In the genomic region with DNA sequence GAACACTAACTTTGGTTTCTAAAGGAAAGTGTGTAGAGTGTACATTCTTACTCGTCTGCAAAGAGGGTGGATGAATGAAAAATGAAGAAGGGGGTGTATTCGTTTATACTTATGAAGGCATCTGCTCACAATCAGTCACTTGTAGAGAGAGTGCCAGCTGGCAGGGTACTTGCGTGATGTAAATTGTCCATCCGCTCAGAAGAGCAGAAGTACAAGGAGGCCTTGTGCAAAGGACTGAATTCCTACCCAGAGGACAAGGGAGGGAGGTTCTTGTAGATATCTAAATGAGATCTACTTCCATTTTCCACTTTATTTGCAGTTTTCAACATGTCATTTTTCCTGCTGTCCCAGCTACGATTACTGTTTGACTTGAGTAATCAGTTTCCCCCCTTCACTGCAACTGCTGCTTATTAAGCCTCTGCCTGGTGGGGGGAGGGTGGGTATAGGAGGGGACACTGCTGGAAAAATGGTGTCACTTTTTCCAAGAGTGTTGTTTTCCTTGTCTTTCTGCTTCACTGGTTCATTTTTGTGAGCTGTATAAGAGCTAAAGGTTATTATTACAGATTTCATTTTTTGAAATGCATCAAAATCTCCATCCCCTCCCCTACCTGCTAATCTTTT, we compare ENCODE assay signal across 11 cellular contexts.
DNase-seq lines count a peak whose midpoint lies in the region; ATAC-seq and TF ChIP-seq lines count a peak whose summit lies in the region.
"Had no signal": no experiment of that assay in that cellular context is flagged by ENCODE, and none has a peak within 500 bp of the region (broad histone marks: within the 10 kb centered on the region; RNA-seq: fewer than 3 reads in every experiment).

No MANE protein-coding gene starts in this region.

- intact Hi-C loops in stomach (cut with DNase I; ENCODE audit: low total_unique reads), result no loop called here

- no peaks in the 10 kb centered on the region for H3K9me3 ChIP-seq in stomach

- peaks cover 91% of the 10 kb centered on the region for H3K4me1 Mint-ChIP-seq in HFFc6 (ENCODE audit: low read depth)

- 36 to 51% (median 41%) methylated on average over 5 of the region's 5 CpGs for WGBS in stomach, 5 donors

- H3K27ac ChIP-seq in stomach, result peak overlapping the region in 4 of 5 donors; percentile 36 to 74 (median 58)

- no peak for TF ChIP-seq CTCF in HFFc6 (IDR thresholded peaks at IDR 0.05)
- no peak for TF ChIP-seq CTCF in stomach (IDR thresholded peaks at IDR 0.05)

- peaks cover 29% of the 10 kb centered on the region for H3K36me3 Mint-ChIP-seq in HFFc6 (ENCODE audit: low read depth)

- H3K4me1 ChIP-seq in stomach, result peaks cover 41 to 81% (median 61%) of the 10 kb centered on the region in 4 donors

- no peaks in the 10 kb centered on the region for H3K36me3 ChIP-seq in stomach

- H3K27me3 ChIP-seq in stomach, result no peaks in the 10 kb centered on the region

- no peaks in the 10 kb centered on the region for H3K9me3 Mint-ChIP-seq in HFFc6
- H3K9me3 Mint-ChIP-seq: activated T-cell treated with anti-CD3 and anti-CD28 coated beads, Interleukin-2, amount 50 U/mL, for 4 hours; dendritic cell treated with granulocyte-macrophage colony-stimulating factor and Interleukin-4, amounts not matched to agents 40 ng/mL and 50 ng/mL, for 4 days had no signal

- H3K27me3 Mint-ChIP-seq in HFFc6 (ENCODE audit: insufficient read depth), result no peaks in the 10 kb centered on the region; the same call in 1 of the 2 replicates
- H3K27me3 Mint-ChIP-seq: dendritic cell treated with granulocyte-macrophage colony-stimulating factor and Interleukin-4, amounts not matched to agents 40 ng/mL and 50 ng/mL, for 4 days had no signal

- TF ChIP-seq POLR2A in stomach (IDR thresholded peaks at IDR 0.05), result no peak

- peak; percentile 39 for ATAC-seq in left lobe of liver
- ATAC-seq in GM19324 (IDR thresholded peaks at IDR 0.05; ENCODE audit: low FRiP score, unreplicated experiment), result no peak
- ATAC-seq: activated T-cell treated with anti-CD3 and anti-CD28 coated beads, Interleukin-2, amount 50 U/mL, for 4 hours had no signal

- H3K4me3 Mint-ChIP-seq in HFFc6, result peak overlapping the region; percentile 21; the same call in 1 of the 2 replicates
- H3K4me3 Mint-ChIP-seq: activated T-cell treated with anti-CD3 and anti-CD28 coated beads, Interleukin-2, amount 50 U/mL, for 4 hours; dendritic cell treated with granulocyte-macrophage colony-stimulating factor and Interleukin-4, amounts not matched to agents 40 ng/mL and 50 ng/mL, for 4 days had no signal

- peak overlapping the region; percentile 51 for H3K27ac Mint-ChIP-seq in HFFc6
- H3K27ac Mint-ChIP-seq: dendritic cell treated with granulocyte-macrophage colony-stimulating factor and Interleukin-4, amounts not matched to agents 40 ng/mL and 50 ng/mL, for 4 days had no signal

- DNase-seq in HFFc6 (no peak), amniotic epithelial cell (ENCODE audit: low read depth) (peak; percentile 48), left lobe of liver (ENCODE audit: low spot score) (no peak), stomach (no peak), dermis blood vessel endothelial cell (no peak)
- no peak for DNase-seq in stimulated activated naive CD4-positive, alpha-beta T cell (lab: John Stamatoyannopoulos, UW)
- no peak for DNase-seq in central memory CD4-positive, alpha-beta T cell
- DNase-seq: activated T-cell treated with anti-CD3 and anti-CD28 coated beads, Interleukin-2, amount 50 U/mL, for 4 hours; NCI-H1048 had no signal

- peak; percentile 76 for TF ChIP-seq EP300 in stomach (IDR thresholded peaks at IDR 0.05)

- no peak overlapping the region for H3K4me3 ChIP-seq in stomach
